22 cellular contexts compared by ENCODE assay signal in genomic region chr11:106101797-106102196, GRCh38.
A peak's percentile ranks its signal among the peaks of the same experiment; 100 is the strongest.
DNase-seq lines count a peak whose midpoint lies in the region; ATAC-seq and TF ChIP-seq lines count a peak whose summit lies in the region.
"Had no signal": no experiment of that assay in that cellular context is flagged by ENCODE, and none has a peak within 500 bp of the region (broad histone marks: within the 10 kb centered on the region; RNA-seq: fewer than 3 reads in every experiment).

No MANE protein-coding gene starts in this region.

- ATAC-seq in HG03045 (IDR thresholded peaks at IDR 0.05; ENCODE audit: unreplicated experiment) (no peak), GM18520 (IDR thresholded peaks at IDR 0.05; ENCODE audit: unreplicated experiment) (no peak), GM18502 (IDR thresholded peaks at IDR 0.05; ENCODE audit: poor library complexity, unreplicated experiment) (no peak)
- ATAC-seq: activated T-cell treated with anti-CD3 and anti-CD28 coated beads, Interleukin-2, amount 50 U/mL, for 72 hours; heart right ventricle had no signal

- H3K9me3 ChIP-seq in HEK293 (ENCODE audit: control insufficient read depth, insufficient read depth, low read depth, low read length), result no peaks in the 10 kb centered on the region
- H3K9me3 ChIP-seq: heart right ventricle, thoracic aorta had no signal

- TF ChIP-seq CTCF in AG10803 (conservative IDR thresholded peaks at IDR 0.05; ENCODE audit: low read length) (no peak), HEK293 (tag by site-specific recombination; IDR thresholded peaks at IDR 0.05) (no peak), brain microvascular endothelial cell (IDR thresholded peaks at IDR 0.05; ENCODE audit: low read depth, low read length, missing control alignments) (no peak), foreskin fibroblast (IDR thresholded peaks at IDR 0.05; ENCODE audit: low read depth, low read length) (no peak)

- in situ Hi-C loops in brain microvascular endothelial cell (cut with HindIII; ENCODE audit: low pct_ligation_motif_present, low sequenced_read_pairs), result no loop called here

- CTCF ChIA-PET in HEK293 (lab: Yijun Ruan, JAX), result no interaction called here

- POLR2A ChIA-PET in HEK293 (lab: Yijun Ruan, JAX), result no interaction called here

- DNase-seq in AG10803 (ENCODE audit: low read depth) (peak; percentile 51), brain microvascular endothelial cell (peak; percentile 10), foreskin fibroblast (peak; percentile 72 to 87)
- DNase-seq in stimulated activated CD4-positive, alpha-beta T cell treated with anti-CD3 and anti-CD28 coated beads, Interleukin-4, amount 100 ng/mL, for 24 hours, result no peak
- DNase-seq: activated CD4-positive, alpha-beta T cell treated with anti-CD3 and anti-CD28 coated beads for 1 hour; activated CD8-positive, alpha-beta memory T cell treated with anti-CD3 and anti-CD28 coated beads for 24 hours; activated T-cell treated with anti-CD3 and anti-CD28 coated beads, Interleukin-2, amount 50 U/mL, for 72 hours; AML-193; erythroblast; heart right ventricle; immature natural killer cell; NCI-H1105; NCI-H2107; NCI-H524 treated with DMSO at 0.1 percent for 48 hours; SW 1271 had no signal

- no peak overlapping the region for H3K27ac ChIP-seq in HEK293 (ENCODE audit: extremely low read depth, low read depth, low read length)
- no peak overlapping the region for H3K27ac ChIP-seq in brain microvascular endothelial cell
- H3K27ac ChIP-seq: cardiac muscle cell, heart right ventricle, KMS-11, thoracic aorta had no signal

- H3K27me3 ChIP-seq in brain microvascular endothelial cell (replicated peaks), result no peaks in the 10 kb centered on the region
- H3K27me3 ChIP-seq: cardiac muscle cell, heart right ventricle had no signal

- H3K36me3 ChIP-seq in HEK293 (ENCODE audit: control insufficient read depth in 2 of 2, insufficient read depth in 1 of 2, low read length in 2 of 2), result peaks cover 4 to 25% of the 10 kb centered on the region in 2 experiments; a peak in 2 of 3 replicates
- peaks cover 10% of the 10 kb centered on the region for H3K36me3 ChIP-seq in brain microvascular endothelial cell (replicated peaks)
- H3K36me3 ChIP-seq: thoracic aorta had no signal

- no peaks in the 10 kb centered on the region for H3K4me1 ChIP-seq in HEK293 (ENCODE audit: control insufficient read depth, insufficient read depth, low read length)
- H3K4me1 ChIP-seq: heart right ventricle had no signal

- H3K4me3 ChIP-seq in AG10803 (ENCODE audit: low read length) (no peak overlapping the region), HEK293 (ENCODE audit: low read depth, low read length) (no peak overlapping the region), brain microvascular endothelial cell (ENCODE audit: low read depth, low read length) (no peak overlapping the region), foreskin fibroblast (ENCODE audit: low read depth in 1 of 2, low read length in 2 of 2) (no peak overlapping the region)
- H3K4me3 ChIP-seq: cardiac muscle cell, heart right ventricle, thoracic aorta had no signal

TF ChIP-seq in HEK293, 187 proteins besides CTCF, POLR2A, EP300 and RAD21:
- TF ChIP-seq ATF2 (tag by site-specific recombination; IDR thresholded peaks at IDR 0.05; ENCODE audit: low read depth) (peak; percentile 44; the same call in 1 of the 2 replicates), HOXC10 (CRISPR knock-in tag; IDR thresholded peaks at IDR 0.05) (no peak)
